In genomic region chr10:3131098-3131497, GRCh38 we compare ENCODE assay signal across 15 cellular contexts. TPM values are rescaled to one million over a fixed set of nuclear protein-coding genes. Genes with fewer than 3 reads are reported as not detected.
A peak's percentile ranks its signal among the peaks of the same experiment; 100 is the strongest.
DNase-seq lines count a peak whose midpoint lies in the region; ATAC-seq and TF ChIP-seq lines count a peak whose summit lies in the region.
"Had no signal": no experiment of that assay in that cellular context is flagged by ENCODE, and none has a peak within 500 bp of the region (broad histone marks: within the 10 kb centered on the region; RNA-seq: fewer than 3 reads in every experiment).

No MANE protein-coding gene starts in this region.

- DNase-seq in MCF 10A (ENCODE audit: unreplicated experiment) (peak; percentile 94), breast epithelium (ENCODE audit: low spot score in 2 of 2) (no peak), PC-9 (peak; percentile 15 to 80), fibroblast of villous mesenchyme (ENCODE audit: low read depth) (peak; percentile 33), stomach (no peak), thyroid gland (no peak), heart left ventricle (no peak)
- no peak for DNase-seq in stimulated activated effector memory CD8-positive, alpha-beta T cell treated with anti-CD3 and anti-CD28 coated beads, Interleukin-12 subunit alpha, Interleukin-12 subunit beta, amount 100 ng/mL, for 72 hours (ENCODE audit: low spot score in 2 of 2)
- DNase-seq: cerebellar nuclear complex, DMS79 treated with DMSO at 0.1 percent for 48 hours, heart right ventricle, KBM-7, left cardiac atrium, NCI-H2171 had no signal

- no peak overlapping the region for H2AFZ ChIP-seq in PC-9

- TF ChIP-seq EP300 in stomach (IDR thresholded peaks at IDR 0.05): no peak

- H3K9me2 ChIP-seq in PC-9 (ENCODE audit: insufficient read depth): no peaks in the 10 kb centered on the region

- no peak for TF ChIP-seq CTCF in MCF 10A (IDR thresholded peaks at IDR 0.05; ENCODE audit: unreplicated experiment)
- no peak for TF ChIP-seq CTCF in breast epithelium (IDR thresholded peaks at IDR 0.05)
- TF ChIP-seq CTCF in PC-9 (conservative IDR thresholded peaks at IDR 0.05): no peak
- TF ChIP-seq CTCF in fibroblast of villous mesenchyme (IDR thresholded peaks at IDR 0.05; ENCODE audit: insufficient read depth, low read depth, low read length): no peak
- TF ChIP-seq CTCF in stomach (IDR thresholded peaks at IDR 0.05): no peak
- no peak for TF ChIP-seq CTCF in thyroid gland (IDR thresholded peaks at IDR 0.05)
- no peak for TF ChIP-seq CTCF in heart left ventricle (IDR thresholded peaks at IDR 0.05)

- no peaks in the 10 kb centered on the region for H3K27me3 Mint-ChIP-seq in MCF 10A (ENCODE audit: insufficient read depth, unreplicated experiment)

- H3K27ac Mint-ChIP-seq in MCF 10A (ENCODE audit: low read depth, unreplicated experiment): peak overlapping the region; percentile 82
- peak overlapping the region; percentile 61 for H3K27ac Mint-ChIP-seq in stimulated activated effector memory CD8-positive, alpha-beta T cell treated with anti-CD3 and anti-CD28 coated beads, Interleukin-12 subunit alpha, Interleukin-12 subunit beta, amount 100 ng/mL, for 72 hours

- POLR2A ChIA-PET in MCF 10A (lab: Yijun Ruan, JAX) (interaction anchor here (0.7 to 3.1 kb wide), 8 partner anchors 8 to 60 kb away, joined by 3 to 12 read pairs (median 4); no protein-coding TSS in a partner anchor), PC-9 (lab: Charles Lee; ENCODE audit: unreplicated experiment) (no interaction called here)

- H4K20me1 ChIP-seq in PC-9 (ENCODE audit: insufficient read depth): no peaks in the 10 kb centered on the region

- peaks cover 77% of the 10 kb centered on the region for H3K36me3 Mint-ChIP-seq in MCF 10A (ENCODE audit: insufficient read depth, unreplicated experiment)
- peaks cover 100% of the 10 kb centered on the region for H3K36me3 Mint-ChIP-seq in stimulated activated effector memory CD8-positive, alpha-beta T cell treated with anti-CD3 and anti-CD28 coated beads, Interleukin-12 subunit alpha, Interleukin-12 subunit beta, amount 100 ng/mL, for 72 hours

- H3K27me3 ChIP-seq in breast epithelium: no peaks in the 10 kb centered on the region
- no peaks in the 10 kb centered on the region for H3K27me3 ChIP-seq in PC-9 (ENCODE audit: insufficient read depth, low read depth)
- H3K27me3 ChIP-seq in stomach: no peaks in the 10 kb centered on the region
- no peaks in the 10 kb centered on the region for H3K27me3 ChIP-seq in thyroid gland
- no peaks in the 10 kb centered on the region for H3K27me3 ChIP-seq in heart left ventricle
- H3K27me3 ChIP-seq: heart right ventricle had no signal

- H3K79me2 ChIP-seq in PC-9 (ENCODE audit: low read depth): no peaks in the 10 kb centered on the region

- TF ChIP-seq POLR2A in breast epithelium (IDR thresholded peaks at IDR 0.05) (no peak), stomach (IDR thresholded peaks at IDR 0.05) (no peak), thyroid gland (IDR thresholded peaks at IDR 0.05) (no peak), heart left ventricle (IDR thresholded peaks at IDR 0.05) (no peak)

- H3K4me3 Mint-ChIP-seq in MCF 10A (ENCODE audit: unreplicated experiment): no peak overlapping the region
- H3K4me3 Mint-ChIP-seq in stimulated activated effector memory CD8-positive, alpha-beta T cell treated with anti-CD3 and anti-CD28 coated beads, Interleukin-12 subunit alpha, Interleukin-12 subunit beta, amount 100 ng/mL, for 72 hours: no peak overlapping the region

- H3F3A ChIP-seq in PC-9 (ENCODE audit: insufficient read depth, low read depth): peaks cover 13% of the 10 kb centered on the region

- intact Hi-C loops in MCF 10A (cut with micrococcal nuclease) (loop anchor here (1.0 kb wide), 2 partner anchors 41 to 63 kb away; partner anchors contain the start of gene PITRM1), breast epithelium (cut with DNase I; ENCODE audit: low total_unique reads) (no loop called here), PC-9 (cut with micrococcal nuclease; ENCODE audit: unreplicated experiment) (no loop called here), stomach (cut with DNase I; ENCODE audit: low total_unique reads) (no loop called here), thyroid gland (cut with DNase I) (no loop called here), heart left ventricle (cut with DNase I) (loop anchor here in 1 of 10 donors (10.0 kb wide), 1 partner anchor 206 kb away; no protein-coding TSS in a partner anchor)

- no peaks in the 10 kb centered on the region for H3K9me3 Mint-ChIP-seq in MCF 10A (ENCODE audit: unreplicated experiment)
- H3K9me3 Mint-ChIP-seq in stimulated activated effector memory CD8-positive, alpha-beta T cell treated with anti-CD3 and anti-CD28 coated beads, Interleukin-12 subunit alpha, Interleukin-12 subunit beta, amount 100 ng/mL, for 72 hours: no peaks in the 10 kb centered on the region

- 64 to 78% (median 73%) methylated on average over 4 of the region's 4 CpGs for WGBS in stomach, 5 donors
- 99% methylated on average over 4 of the region's 4 CpGs for WGBS in thyroid gland, 2 donors
- WGBS in heart left ventricle, 4 donors: 94 to 99% (median 97%) methylated on average over 4 of the region's 4 CpGs

- CTCF ChIA-PET in MCF 10A (lab: Yijun Ruan, JAX) (interaction anchor here (0.6 kb wide), 1 partner anchor 14 kb away, joined by 3 read pairs; no protein-coding TSS in a partner anchor), PC-9 (lab: Charles Lee) (no interaction called here)

- H3K27ac ChIP-seq in breast epithelium: peak overlapping the region in 1 of 2 donors; percentile 32
- peak overlapping the region; percentile 39; the same call in 1 of the 2 replicates for H3K27ac ChIP-seq in PC-9
- no peak overlapping the region for H3K27ac ChIP-seq in stomach
- H3K27ac ChIP-seq in thyroid gland: no peak overlapping the region
- no peak overlapping the region for H3K27ac ChIP-seq in heart left ventricle
- H3K27ac ChIP-seq: heart right ventricle had no signal

- H3K4me1 ChIP-seq in breast epithelium: peaks cover 0 to 9% of the 10 kb centered on the region in 2 donors
- H3K4me1 ChIP-seq in PC-9 (replicated peaks; ENCODE audit: insufficient read depth): peaks cover 8% of the 10 kb centered on the region
- H3K4me1 ChIP-seq in stomach: peaks cover 0 to 11% (median 4%) of the 10 kb centered on the region in 4 donors
- H3K4me1 ChIP-seq in thyroid gland: no peaks in the 10 kb centered on the region
- peaks cover 0 to 32% (median 13%) of the 10 kb centered on the region in 12 donors for H3K4me1 ChIP-seq in heart left ventricle

- no peak overlapping the region for H3K4me3 ChIP-seq in breast epithelium
- H3K4me3 ChIP-seq in PC-9: no peak overlapping the region
- no peak overlapping the region for H3K4me3 ChIP-seq in fibroblast of villous mesenchyme (ENCODE audit: low read depth, low read length)
- no peak overlapping the region for H3K4me3 ChIP-seq in stomach
- no peak overlapping the region for H3K4me3 ChIP-seq in thyroid gland (replicated peaks in 1 of 3)
- H3K4me3 ChIP-seq in heart left ventricle: no peak overlapping the region
- H3K4me3 ChIP-seq: heart right ventricle had no signal

- H3K4me1 Mint-ChIP-seq in MCF 10A (ENCODE audit: insufficient read depth, unreplicated experiment): peaks cover 18% of the 10 kb centered on the region
- no peaks in the 10 kb centered on the region for H3K4me1 Mint-ChIP-seq in stimulated activated effector memory CD8-positive, alpha-beta T cell treated with anti-CD3 and anti-CD28 coated beads, Interleukin-12 subunit alpha, Interleukin-12 subunit beta, amount 100 ng/mL, for 72 hours

- no TSS peak for BruUV-seq in MCF 10A (replicated peaks; lab: Mats Ljungman, UMichigan)
- BruUV-seq in PC-9 (replicated peaks; lab: Mats Ljungman, UMichigan): no TSS peak

- H3K9me3 ChIP-seq in breast epithelium: no peaks in the 10 kb centered on the region
- no peaks in the 10 kb centered on the region for H3K9me3 ChIP-seq in PC-9 (ENCODE audit: insufficient read depth, low read depth)
- H3K9me3 ChIP-seq in stomach: peaks cover 0 to 8% (median 2%) of the 10 kb centered on the region in 4 donors
- H3K9me3 ChIP-seq in thyroid gland: no peaks in the 10 kb centered on the region
- no peaks in the 10 kb centered on the region for H3K9me3 ChIP-seq in heart left ventricle

- H3K4me2 ChIP-seq in PC-9: no peak overlapping the region

- H3K36me3 ChIP-seq in breast epithelium (no peaks in the 10 kb centered on the region), PC-9 (ENCODE audit: low read depth) (peaks cover 11% of the 10 kb centered on the region; the same call in 1 of the 2 replicates), stomach (peaks cover 26 to 88% (median 68%) of the 10 kb centered on the region in 4 donors), thyroid gland (peaks cover 30 to 46% of the 10 kb centered on the region in 2 donors), heart left ventricle (peaks cover 0 to 74% (median 60%) of the 10 kb centered on the region in 9 donors)

- no peak for ATAC-seq in stimulated activated effector memory CD8-positive, alpha-beta T cell treated with anti-CD3 and anti-CD28 coated beads, Interleukin-12 subunit alpha, Interleukin-12 subunit beta, amount 100 ng/mL, for 72 hours
- no peak for ATAC-seq in heart left ventricle
- ATAC-seq: HCT116, heart right ventricle, left cardiac atrium had no signal

RNA-seq across cellular contexts. Expression of gene PITRM1, which starts 41.5 kb away (rescaled TPM):
- total RNA-seq in MCF 10A (2022) (132 and 136 TPM in 2 replicates), breast epithelium (10 to 100 TPM; 64.9 to 76.0 (median 75.8) TPM), PC-9 (2021) (92.3 and 124 TPM in 2 replicates), fibroblast of villous mesenchyme (84.6 and 88.3 TPM in 2 replicates), stomach (10 to 100 TPM; 36.8 to 95.1 (median 66.5) TPM), thyroid gland (100 to 1,000 TPM in 2 of 4 donors, 10 to 100 TPM in 2; 68.2 to 107 (median 86.2) TPM), heart left ventricle (100 to 1,000 TPM in 3 of 9 donors, 10 to 100 TPM in 6; 65.8 to 128 (median 93.0) TPM)
- polyA plus RNA-seq in stomach (10 to 100 TPM; 32.3 to 63.7 (median 35.6) TPM), heart left ventricle (10 to 100 TPM; 68.0 to 73.8 TPM)

Comparison
In these comparisons a context has a peak if more than half of its experiments do, and no peak if none do; other contexts are left out.
1. DNase-seq: peak in MCF 10A (single experiment), PC-9 (2 of 2) and fibroblast of villous mesenchyme (single experiment); none in breast epithelium (0 of 2), stimulated activated effector memory CD8-positive, alpha-beta T cell treated with anti-CD3 and anti-CD28 coated beads, Interleukin-12 subunit alpha, Interleukin-12 subunit beta, amount 100 ng/mL, for 72 hours (0 of 2), stomach (single experiment), thyroid gland (0 of 2) and heart left ventricle (0 of 5).